ENCODE assay signal across 20 cellular contexts in genomic region chr3:11002456-11002855, GRCh38. TPM values are rescaled to one million over a fixed set of nuclear protein-coding genes. Genes with fewer than 3 reads are reported as not detected.
A peak's percentile ranks its signal among the peaks of the same experiment; 100 is the strongest.
DNase-seq lines count a peak whose midpoint lies in the region; ATAC-seq, FAIRE-seq and TF ChIP-seq lines count a peak whose summit lies in the region.
"Had no signal": no experiment of that assay in that cellular context is flagged by ENCODE, and none has a peak within 500 bp of the region (broad histone marks: within the 10 kb centered on the region; RNA-seq: fewer than 3 reads in every experiment).

No MANE protein-coding gene starts in this region.

- no peak for ATAC-seq in A549
- ATAC-seq in HG03460 (IDR thresholded peaks at IDR 0.05; ENCODE audit: unreplicated experiment) = no peak
- no peak for ATAC-seq in lower lobe of right lung
- ATAC-seq: K562 had no signal

- no peak overlapping the region for H2BK15ac ChIP-seq in H1 (ENCODE audit: low read length)

- no peak overlapping the region for H4K5ac ChIP-seq in H1 (ENCODE audit: insufficient read length, low read depth, low read length)

- H2AK5ac ChIP-seq in H1 (ENCODE audit: low read depth, low read length) = no peak overlapping the region

- H3K14ac ChIP-seq in H1 (ENCODE audit: insufficient read length) = no peak overlapping the region

- intact Hi-C loops in lower lobe of right lung (cut with DNase I) = no loop called here

- no peak for DNase-seq in A549 (ENCODE audit: low read depth in 1 of 2, low spot score in 1 of 2)
- DNase-seq in Karpas-422 = peak; percentile 50
- no peak for DNase-seq in H1 (ENCODE audit: low read depth in 1 of 2, low spot score in 2 of 2)
- no peak for DNase-seq in activated CD4-positive, alpha-beta T cell treated with anti-CD3 and anti-CD28 coated beads, Interleukin-2, amount 50 U/mL, for 4 hours
- no peak for DNase-seq in activated T-cell treated with anti-CD3 and anti-CD28 coated beads, Interleukin-2, amount 50 U/mL, for 48 hours
- no peak for DNase-seq in lower lobe of right lung
- DNase-seq: CD8-positive, alpha-beta memory T cell; DMS79 treated with DMSO at 0.1 percent for 48 hours; HCEC 1CT; NCI-H1417; NCI-H1930; NCI-H446 treated with DMSO at 0.1 percent for 48 hours; NCI-H748 treated with DMSO at 0.1 percent for 48 hours; NK-92 treated with Interleukin-12 subunit alpha and Interleukin-12 subunit beta, amount 100 ng/mL, for 24 hours; Peyer's patch had no signal

- no peak overlapping the region for H2BK120ac ChIP-seq in H1 (replicated peaks; ENCODE audit: low read depth, low read length)

- no peak for TF ChIP-seq POLR2A in A549 (IDR thresholded peaks at IDR 0.05; ENCODE audit: low read length)
- TF ChIP-seq POLR2A in H1 (IDR thresholded peaks at IDR 0.05; ENCODE audit: control extremely low read depth in 1 of 2, low read depth in 2 of 2, low read length in 2 of 2) = no peak

- H2AFZ ChIP-seq in Karpas-422 (ENCODE audit: low read length) (no peak overlapping the region), H1 (ENCODE audit: low read length) (0 out of 2 replicates have a peak overlapping the region, but pooled peaks have one; percentile 57), neural cell (ENCODE audit: low read depth, low read length) (no peak overlapping the region)

- peaks cover 24% of the 10 kb centered on the region for H3K4me1 ChIP-seq in A549
- peaks cover 10% of the 10 kb centered on the region for H3K4me1 ChIP-seq in Karpas-422 (ENCODE audit: low read length)
- H3K4me1 ChIP-seq in H1 (replicated peaks in 1 of 4; ENCODE audit: control insufficient read depth in 3 of 4, insufficient read depth in 4 of 4, low read length in 3 of 4) = peaks cover 0 to 6% (median 0%) of the 10 kb centered on the region in 4 experiments; a peak in 2 of 7 replicates
- H3K4me1 ChIP-seq in lower lobe of right lung = no peaks in the 10 kb centered on the region
- H3K4me1 ChIP-seq: Peyer's patch, SJSA1 had no signal

- no peak overlapping the region for H3K4ac ChIP-seq in H1 (replicated peaks; ENCODE audit: insufficient read length, low read depth, low read length)

- no peaks in the 10 kb centered on the region for H3K23me2 ChIP-seq in H1 (ENCODE audit: low read depth, low read length)

- no peak overlapping the region for H2BK12ac ChIP-seq in H1 (ENCODE audit: low read depth, low read length)

- H3K79me1 ChIP-seq in H1 (ENCODE audit: low read depth, low read length) = no peaks in the 10 kb centered on the region

- H4K8ac ChIP-seq in H1 (ENCODE audit: extremely low read depth, insufficient read depth, low read length) = no peak overlapping the region

- no peak overlapping the region for H3K27ac ChIP-seq in A549
- no peak overlapping the region for H3K27ac ChIP-seq in Karpas-422 (ENCODE audit: low read length)
- H3K27ac ChIP-seq in H1 (ENCODE audit: low read depth, low read length) = no peak overlapping the region
- peak overlapping the region; percentile 82 for H3K27ac ChIP-seq in neural cell (ENCODE audit: low read length)
- no peak overlapping the region for H3K27ac ChIP-seq in lower lobe of right lung
- H3K27ac ChIP-seq: Peyer's patch, SJSA1 had no signal

- H3K4me2 ChIP-seq in A549 (peak overlapping the region; percentile 54), Karpas-422 (ENCODE audit: low read depth, low read length, poor library complexity, severe bottlenecking) (peak overlapping the region; percentile 41), H1 (ENCODE audit: insufficient read depth in 1 of 2, low read depth in 2 of 2, low read length in 2 of 2) (no peak overlapping the region), neural cell (ENCODE audit: low read length) (no peak overlapping the region)

- no peaks in the 10 kb centered on the region for H3K9me3 ChIP-seq in A549
- no peaks in the 10 kb centered on the region for H3K9me3 ChIP-seq in Karpas-422 (ENCODE audit: low read length)
- H3K9me3 ChIP-seq in H1 (ENCODE audit: insufficient read depth in 2 of 2, low read depth in 1 of 2, low read length in 1 of 2) = no peaks in the 10 kb centered on the region
- H3K9me3 ChIP-seq in neural cell (ENCODE audit: low read length) = no peaks in the 10 kb centered on the region
- H3K9me3 ChIP-seq in lower lobe of right lung = no peaks in the 10 kb centered on the region
- H3K9me3 ChIP-seq: Peyer's patch, SJSA1 had no signal

- no peak overlapping the region for H3K23ac ChIP-seq in H1 (ENCODE audit: insufficient read length)

- H3K56ac ChIP-seq in H1 (replicated peaks; ENCODE audit: insufficient read length, low read depth, low read length) = no peak overlapping the region

- H4K91ac ChIP-seq in H1 (replicated peaks; ENCODE audit: insufficient read length, low read length) = no peak overlapping the region

- CTCF ChIA-PET in A549 (lab: Yijun Ruan, JAX) (interaction anchor here (1.0 to 4.9 kb wide), 5 partner anchors 9 to 264 kb away, joined by 3 to 21 read pairs (median 4); partner anchors contain the start of gene SLC6A1), H1 (lab: Charles Lee; ENCODE audit: partially characterized antibody) (interaction anchor here (1.0 to 10.8 kb wide), 7 partner anchors 10 to 264 kb away, joined by 3 to 60 read pairs (median 4); partner anchors contain the start of gene SLC6A1)

- no peaks in the 10 kb centered on the region for H3K79me2 ChIP-seq in Karpas-422 (ENCODE audit: low read length)
- no peaks in the 10 kb centered on the region for H3K79me2 ChIP-seq in H1 (ENCODE audit: control insufficient read depth in 1 of 2, insufficient read depth in 2 of 2, low read length in 2 of 2)
- H3K79me2 ChIP-seq in neural cell (replicated peaks; ENCODE audit: insufficient read depth, low read length) = peaks cover 18% of the 10 kb centered on the region

- FAIRE-seq in A549 (lab: Jason Lieb, UNC) (no peak), H1 (lab: Jason Lieb, UNC) (no peak)
- FAIRE-seq: D721Med, K562 had no signal

- H3K9ac ChIP-seq in Karpas-422 (ENCODE audit: low read length) = no peak overlapping the region
- H3K9ac ChIP-seq in H1 (replicated peaks in 1 of 4; ENCODE audit: extremely low read depth in 1 of 4, low read depth in 3 of 4, low read length in 3 of 4) = no peak overlapping the region
- no peak overlapping the region for H3K9ac ChIP-seq in neural cell (ENCODE audit: low read length)

- TF ChIP-seq RAD21 in A549 (conservative IDR thresholded peaks at IDR 0.05 in 1 of 2, IDR thresholded peaks at IDR 0.05 in 1 of 2) = no peak
- TF ChIP-seq RAD21 in H1 (IDR thresholded peaks at IDR 0.05 in 1 of 2, conservative IDR thresholded peaks at IDR 0.05 in 1 of 2; ENCODE audit: low read depth in 2 of 2, low read length in 2 of 2) = no peak
- no peak for TF ChIP-seq RAD21 in neural cell (conservative IDR thresholded peaks at IDR 0.05)

- POLR2A ChIA-PET in A549 (lab: Yijun Ruan, JAX) (no interaction called here), H1 (lab: Charles Lee; ENCODE audit: partially characterized antibody) (no interaction called here)

- no peak overlapping the region for H2BK5ac ChIP-seq in H1 (ENCODE audit: low read depth, low read length)

- no peak for TF ChIP-seq EP300 in A549 (IDR thresholded peaks at IDR 0.05)
- no peak for TF ChIP-seq EP300 in H1 (IDR thresholded peaks at IDR 0.05; ENCODE audit: borderline replicate concordance in 1 of 2, low read depth in 2 of 2, low read length in 2 of 2)
- no peak for TF ChIP-seq EP300 in neural cell (conservative IDR thresholded peaks at IDR 0.05; ENCODE audit: poor library complexity, severe bottlenecking)

- H3K36me3 ChIP-seq in Karpas-422 (ENCODE audit: insufficient read depth, low read length) (no peaks in the 10 kb centered on the region), H1 (ENCODE audit: control insufficient read depth in 2 of 4, insufficient read depth in 4 of 4, low read length in 3 of 4) (no peaks in the 10 kb centered on the region), neural cell (ENCODE audit: insufficient read depth, low read length) (no peaks in the 10 kb centered on the region), lower lobe of right lung (no peaks in the 10 kb centered on the region)
- H3K36me3 ChIP-seq: Peyer's patch, SJSA1 had no signal

- H3K9me2 ChIP-seq in Karpas-422 (replicated peaks; ENCODE audit: insufficient read depth, low read length) (no peaks in the 10 kb centered on the region), neural cell (ENCODE audit: insufficient read depth, low read length) (no peaks in the 10 kb centered on the region)

- H2BK20ac ChIP-seq in H1 (ENCODE audit: low read length) = no peak overlapping the region

- no peak overlapping the region for H3K4me3 ChIP-seq in A549
- H3K4me3 ChIP-seq in Karpas-422 (ENCODE audit: low read length) = no peak overlapping the region
- H3K4me3 ChIP-seq in H1 (ENCODE audit: extremely low read depth in 1 of 4, insufficient read depth in 2 of 4, low read depth in 3 of 4, low read length in 4 of 4) = no peak overlapping the region
- no peak overlapping the region for H3K4me3 ChIP-seq in neural cell (ENCODE audit: low read length)
- H3K4me3 ChIP-seq in lower lobe of right lung = no peak overlapping the region
- H3K4me3 ChIP-seq: K562, Peyer's patch, SJSA1 had no signal

- H3K27me3 ChIP-seq in Karpas-422 (ENCODE audit: low read length) = no peaks in the 10 kb centered on the region
- no peaks in the 10 kb centered on the region for H3K27me3 ChIP-seq in H1 (replicated peaks in 1 of 4; ENCODE audit: control insufficient read depth in 3 of 4, extremely low read depth in 1 of 4, insufficient read depth in 3 of 4, low read length in 3 of 4)
- no peaks in the 10 kb centered on the region for H3K27me3 ChIP-seq in neural cell (ENCODE audit: insufficient read depth, low read depth, low read length)
- H3K27me3 ChIP-seq in lower lobe of right lung (ENCODE audit: low read depth) = peaks cover 9% of the 10 kb centered on the region
- H3K27me3 ChIP-seq: Peyer's patch had no signal

- H4K20me1 ChIP-seq in Karpas-422 (ENCODE audit: insufficient read depth, low read depth, low read length) (no peaks in the 10 kb centered on the region), H1 (replicated peaks in 1 of 2; ENCODE audit: control insufficient read depth in 1 of 2, insufficient read depth in 2 of 2, low read length in 2 of 2) (no peaks in the 10 kb centered on the region), neural cell (ENCODE audit: insufficient read depth) (no peaks in the 10 kb centered on the region)

- no peak overlapping the region for H3K18ac ChIP-seq in H1 (ENCODE audit: extremely low read depth, low read length)

- no peak for TF ChIP-seq CTCF in A549 (IDR thresholded peaks at IDR 0.05)
- no peak for TF ChIP-seq CTCF in H1 (IDR thresholded peaks at IDR 0.05; ENCODE audit: control extremely low read depth in 1 of 3, insufficient read depth in 1 of 3, low read depth in 1 of 3, low read length in 3 of 3)
- no peak for TF ChIP-seq CTCF in neural cell (IDR thresholded peaks at IDR 0.05; ENCODE audit: poor library complexity, severe bottlenecking)
- TF ChIP-seq CTCF in lower lobe of right lung (IDR thresholded peaks at IDR 0.05) = no peak

- H3F3A ChIP-seq in neural cell (ENCODE audit: insufficient read depth, low read length, poor library complexity, severe bottlenecking) = no peaks in the 10 kb centered on the region

- WGBS in A549 (ENCODE audit: missing lambda C conversion rate) = 28% methylated on average over 4 of the region's 4 CpGs
- WGBS in H1 (ENCODE audit: extremely low coverage in 1 of 2, insufficient coverage in 1 of 2, insufficient read length in 1 of 2, insufficient replicate concordance in 2 of 2, low coverage in 1 of 2, low lambda C conversion rate in 2 of 2, missing lambda C conversion rate in 1 of 2), 2 experiments = 75% methylated on average over 4 of the region's 4 CpGs; no CpG with 5 or more reads in 1 of the 2 experiments

RNA-seq across cellular contexts. Expression of gene SLC6A1, which starts 9.9 kb away (rescaled TPM):
- polyA plus RNA-seq in A549 (2011; rRNA removed) (0.03 TPM in 1 of 2 replicates, not detected in the other), A549 (2017; fragmentation: RNase III; extraction: RNeasy Plus Mini Kit Qiagen cat#74134 plus additional on column Dnase treatment) (not detected in 3 replicates), H1 (2011; rRNA removed) (0.35 and 0.63 TPM in 2 replicates), neural cell (43.2 and 52.0 TPM in 2 replicates)
- not detected in 2 replicates for polyA plus RNA-seq in A549 (2012; cell fraction: cytosol; rRNA removed)
- 0.01 TPM in 1 of 2 replicates, not detected in the other for polyA plus RNA-seq in A549 (2012; cell fraction: nucleus; rRNA removed)
- polyA minus RNA-seq in A549 (2011; rRNA and poly(A)+ RNA removed) = not detected in 2 replicates
- total RNA-seq in Karpas-422 (2014; rRNA removed; shearing (Covaris generic); ENCODE audit: low replicate concordance) = not detected in 2 replicates
- total RNA-seq in H1 (2021; fragmentation: NEBNext Ultra II Directional; extraction: Animal tissue kit (Norgen Biotek cat#: 25700)) = 0.30 and 0.31 TPM in 2 replicates
- polyA plus RNA-seq in H1 (2011; cell fraction: cytosol; rRNA removed) = 0.50 TPM
- 1.00 TPM for polyA plus RNA-seq in H1 (2011; cell fraction: nucleus; rRNA removed)
- polyA plus RNA-seq in H1 (2012, experiment 1 of 2) = 0.22 to 0.61 TPM (median 0.41 TPM) in 4 replicates
- polyA plus RNA-seq in H1 (2012, experiment 2 of 2) = 0.22 TPM
- polyA plus RNA-seq in H1 (2013, experiment 1 of 2) = 0.24 TPM
- polyA plus RNA-seq in H1 (2013, experiment 2 of 2) = 0.26 TPM
- 0.44 and 1.2 TPM in 2 replicates for polyA minus RNA-seq in H1 (2011; rRNA and poly(A)+ RNA removed)
- polyA minus RNA-seq in H1 (2011; cell fraction: cytosol; rRNA and poly(A)+ RNA removed) = 0.51 TPM
- polyA minus RNA-seq in H1 (2011; cell fraction: nucleus; rRNA and poly(A)+ RNA removed) = 0.50 TPM
- 61.6 and 66.3 TPM in 2 replicates for polyA minus RNA-seq in neural cell
- total RNA-seq in lower lobe of right lung = 1.8 TPM
- total RNA-seq: CD8-positive, alpha-beta memory T cell; K562; SJSA1 had no signal
- polyA plus RNA-seq: CD8-positive, alpha-beta memory T cell; K562 had no signal

Comparison
In these comparisons a context has a peak if more than half of its experiments do, and no peak if none do; other contexts are left out.
1. H3K4me2 ChIP-seq: peak in A549 (single experiment) and Karpas-422 (single experiment); none in H1 (0 of 2) and neural cell (single experiment).